ENCODE assay signal across 8 cellular contexts in genomic region chr12:51424662-51425539, GRCh38. TPM values are rescaled to one million over a fixed set of nuclear protein-coding genes. Genes with fewer than 3 reads are reported as not detected.
A peak's percentile ranks its signal among the peaks of the same experiment; 100 is the strongest.
DNase-seq lines count a peak whose midpoint lies in the region; ATAC-seq and TF ChIP-seq lines count a peak whose summit lies in the region.

Gene SLC4A8, plus strand, starts transcription at chr12:51424831. Its CDS starts 157 bp downstream, at chr12:51424988.

- H3K27me3 Mint-ChIP-seq in activated naive CD8-positive, alpha-beta T cell = no peaks in the 10 kb centered on the region
- peaks cover 3% of the 10 kb centered on the region for H3K27me3 Mint-ChIP-seq in osteocyte (ENCODE audit: unreplicated experiment)

- peaks cover 10% of the 10 kb centered on the region for H3K4me1 Mint-ChIP-seq in activated naive CD8-positive, alpha-beta T cell (ENCODE audit: low read depth)
- H3K4me1 Mint-ChIP-seq in osteocyte (ENCODE audit: unreplicated experiment) = peaks cover 7% of the 10 kb centered on the region

- in situ Hi-C loops in G401 (cut with HindIII; ENCODE audit: low sequenced_read_pairs) = no loop called here

- peak within 1 kb of the TSS; percentile 78 for H3K4me3 ChIP-seq in thoracic aorta

- peaks cover 0 to 5% of the 10 kb centered on the region in 2 donors for H3K4me1 ChIP-seq in thoracic aorta (ENCODE audit: control insufficient read depth in 1 of 2, low read depth in 2 of 2)

- H3K27ac Mint-ChIP-seq in activated naive CD8-positive, alpha-beta T cell = no peak within 1 kb of the TSS
- peak within 1 kb of the TSS; percentile 65 for H3K27ac Mint-ChIP-seq in osteocyte (ENCODE audit: unreplicated experiment)

- ATAC-seq in Right ventricle myocardium superior (ENCODE audit: poor library complexity) = peak; percentile 96
- ATAC-seq in thoracic aorta (ENCODE audit: insufficient number of reproducible peaks, low FRiP score, low read depth) = peak; percentile 71

- no peaks in the 10 kb centered on the region for H3K27me3 ChIP-seq in thoracic aorta (replicated peaks; ENCODE audit: insufficient read depth)

- no peaks in the 10 kb centered on the region for H3K9me3 ChIP-seq in thoracic aorta

- TF ChIP-seq CTCF in osteocyte (IDR thresholded peaks at IDR 0.05) (peak; percentile 98), thoracic aorta (IDR thresholded peaks at IDR 0.05) (peak; percentile 48)

- H3K9me3 Mint-ChIP-seq in activated naive CD8-positive, alpha-beta T cell (ENCODE audit: low read depth) = no peaks in the 10 kb centered on the region
- no peaks in the 10 kb centered on the region for H3K9me3 Mint-ChIP-seq in osteocyte (ENCODE audit: unreplicated experiment)

- intact Hi-C loops in Right ventricle myocardium superior (cut with DNase I) = loop anchor here (5.0 to 10.0 kb wide), 3 partner anchors 107 to 447 kb away; no protein-coding TSS in a partner anchor

- H3K27ac ChIP-seq in thoracic aorta = no peak within 1 kb of the TSS

- no peaks in the 10 kb centered on the region for H3K36me3 ChIP-seq in thoracic aorta

- H3K36me3 Mint-ChIP-seq in activated naive CD8-positive, alpha-beta T cell = no peaks in the 10 kb centered on the region
- no peaks in the 10 kb centered on the region for H3K36me3 Mint-ChIP-seq in osteocyte (ENCODE audit: unreplicated experiment)

- DNase-seq in G401 (ENCODE audit: low spot score) (peak; percentile 98), HCEC 1CT (peak; percentile 82), MV-4-11 (lab: John Stamatoyannopoulos, UW) (peak; percentile 56), SKM-1 (lab: John Stamatoyannopoulos, UW; ENCODE audit: unreplicated experiment) (peak; percentile 6), Right ventricle myocardium superior (peak; percentile 86), osteocyte (ENCODE audit: extremely low spot score, unreplicated experiment) (peak; percentile 96), thoracic aorta (ENCODE audit: low spot score) (peak; percentile 26)

- H3K4me3 Mint-ChIP-seq in activated naive CD8-positive, alpha-beta T cell = peak within 1 kb of the TSS; percentile 85
- peak within 1 kb of the TSS; percentile 74 for H3K4me3 Mint-ChIP-seq in osteocyte (ENCODE audit: unreplicated experiment)

RNA-seq across cellular contexts. Expression of gene SLC4A8, which starts in this region (rescaled TPM):
- 1.4 and 2.2 TPM in 2 replicates for total RNA-seq in G401 (2014; rRNA removed; shearing (Covaris generic))
- total RNA-seq in Right ventricle myocardium superior (0.89 TPM), osteocyte (3.6 and 4.2 TPM in 2 replicates), thoracic aorta (1 to 10 TPM; 2.8 to 7.1 TPM)

Comparison
In these comparisons a context has a peak if more than half of its experiments do, and no peak if none do; other contexts are left out.
1. Peak in DNase-seq and ATAC-seq in Right ventricle myocardium superior; RNA of the gene not detected or under 1 TPM.
2. DNase-seq: peak in every context shown above with its lines; median percentile 98 in G401; 96 in osteocyte; 86 in Right ventricle myocardium superior; 82 in HCEC 1CT; 56 in MV-4-11; 26 in thoracic aorta; 6 in SKM-1.